In the genomic region with DNA sequence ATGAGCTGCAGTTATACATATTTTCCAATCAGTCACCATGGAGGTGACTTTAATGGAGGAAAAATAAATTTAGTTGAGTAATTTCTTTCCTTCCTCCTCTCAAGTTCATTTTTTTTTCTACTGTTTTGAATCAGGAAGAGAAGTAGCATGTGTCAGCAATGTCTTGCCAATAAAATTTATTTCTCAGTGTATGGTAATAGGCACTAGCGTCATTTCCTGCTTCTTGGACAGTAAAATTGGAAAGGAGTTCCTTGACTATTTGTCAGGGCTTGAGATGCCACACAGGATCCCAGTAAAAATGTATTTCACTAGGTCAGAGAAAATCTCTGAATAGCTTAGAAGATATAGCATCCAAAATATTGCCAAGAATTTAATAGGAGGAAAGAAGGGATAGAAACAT, we compare ENCODE assay signal across 15 cellular contexts.
"Had no signal": no experiment of that assay in that cellular context is flagged by ENCODE, and none has a peak within 500 bp of the region (broad histone marks: within the 10 kb centered on the region; RNA-seq: fewer than 3 reads in every experiment).

No MANE protein-coding gene starts in this region.

- H3K36me3 ChIP-seq: gastroesophageal sphincter, heart right ventricle, left lung, WERI-Rb-1 had no signal

- ATAC-seq: activated naive CD4-positive, alpha-beta T cell treated with anti-CD3 and anti-CD28 coated beads, Interleukin-2, amount 50 U/mL, for 72 hours; activated T-cell treated with anti-CD3 and anti-CD28 coated beads, Interleukin-2, amount 50 U/mL, for 4 hours; esophagus mucosa; gastroesophageal sphincter; heart right ventricle; left lung; mucosa of descending colon; naive thymus-derived CD4-positive, alpha-beta T cell had no signal

- H3K9ac ChIP-seq: parathyroid adenoma had no signal

- H3K4me3 Mint-ChIP-seq: activated CD4-positive, alpha-beta memory T cell treated with anti-CD3 and anti-CD28 coated beads, Interleukin-2, amount 10 ng/mL, durations not matched to agents 7 days and 5 days; activated T-cell treated with anti-CD3 and anti-CD28 coated beads, Interleukin-2, amount 50 U/mL, for 4 hours; naive thymus-derived CD4-positive, alpha-beta T cell had no signal

- H3K27ac Mint-ChIP-seq: activated CD4-positive, alpha-beta memory T cell treated with anti-CD3 and anti-CD28 coated beads, Interleukin-2, amount 10 ng/mL, durations not matched to agents 7 days and 5 days; activated naive CD4-positive, alpha-beta T cell treated with anti-CD3 and anti-CD28 coated beads, Interleukin-2, amount 50 U/mL, for 72 hours; naive thymus-derived CD4-positive, alpha-beta T cell had no signal

- H3K27me3 Mint-ChIP-seq: activated CD4-positive, alpha-beta memory T cell treated with anti-CD3 and anti-CD28 coated beads, Interleukin-2, amount 10 ng/mL, durations not matched to agents 7 days and 5 days; naive thymus-derived CD4-positive, alpha-beta T cell had no signal

- H3K27ac ChIP-seq: gastroesophageal sphincter, heart right ventricle, left lung, parathyroid adenoma, WERI-Rb-1 had no signal

- H3K4me1 Mint-ChIP-seq: activated CD4-positive, alpha-beta memory T cell treated with anti-CD3 and anti-CD28 coated beads, Interleukin-2, amount 10 ng/mL, durations not matched to agents 7 days and 5 days; naive thymus-derived CD4-positive, alpha-beta T cell had no signal

- H3K36me3 Mint-ChIP-seq: naive thymus-derived CD4-positive, alpha-beta T cell had no signal

- H3K4me3 ChIP-seq: gastroesophageal sphincter, heart right ventricle, left lung, mucosa of descending colon had no signal

- H3K4me1 ChIP-seq: gastroesophageal sphincter, heart right ventricle, left lung, parathyroid adenoma had no signal

- DNase-seq: activated CD4-positive, alpha-beta memory T cell treated with anti-CD3 and anti-CD28 coated beads, Interleukin-2, amount 10 ng/mL, durations not matched to agents 7 days and 5 days; activated gamma-delta T cell; activated T-cell treated with anti-CD3 and anti-CD28 coated beads, Interleukin-2, amount 50 U/mL, for 4 hours; heart right ventricle; left lung; mucosa of descending colon; naive thymus-derived CD4-positive, alpha-beta T cell; stimulated activated CD4-positive, alpha-beta T cell treated with anti-CD3 and anti-CD28 coated beads, Interleukin-12 subunit alpha, Interleukin-12 subunit beta, amount 100 ng/mL, for 4 hours; stimulated activated CD4-positive, alpha-beta T cell treated with anti-CD3 and anti-CD28 coated beads, Interleukin-2, amount 100 ng/mL, for 24 hours; WERI-Rb-1 had no signal

- H3K9me3 ChIP-seq: gastroesophageal sphincter, heart right ventricle, left lung, mucosa of descending colon had no signal

- FAIRE-seq: colon had no signal
